18 cellular contexts compared by ENCODE assay signal in genomic region chr14:58133739-58134138, GRCh38. TPM values are rescaled to one million over a fixed set of nuclear protein-coding genes. Genes with fewer than 3 reads are reported as not detected.
DNase-seq lines count a peak whose midpoint lies in the region; ATAC-seq and TF ChIP-seq lines count a peak whose summit lies in the region.
"Had no signal": no experiment of that assay in that cellular context is flagged by ENCODE, and none has a peak within 500 bp of the region (broad histone marks: within the 10 kb centered on the region; RNA-seq: fewer than 3 reads in every experiment).

No MANE protein-coding gene starts in this region.

- no peak overlapping the region for H2AK5ac ChIP-seq in neuronal stem cell (ENCODE audit: low read depth, low read length)

- ATAC-seq in Right ventricle myocardium inferior = no peak
- ATAC-seq: activated naive CD4-positive, alpha-beta T cell treated with anti-CD3 and anti-CD28 coated beads, Interleukin-2, amount 50 U/mL, for 72 hours; stimulated activated memory B cell treated with anti-CD40 and anti-IgM and Interleukin-4, amounts not matched to agents 10 μg/mL and 1 μg/mL and 100 μg/mL, for 72 hours had no signal

- peaks cover 6 to 32% of the 10 kb centered on the region in 2 donors for H3K36me3 ChIP-seq in neuronal stem cell (replicated peaks in 1 of 2; ENCODE audit: control insufficient read depth in 2 of 2, insufficient read depth in 2 of 2, low read length in 2 of 2)
- H3K36me3 ChIP-seq: neutrophil, upper lobe of left lung had no signal

- H3K4me1 ChIP-seq in neuronal stem cell (ENCODE audit: control insufficient read depth in 2 of 2, insufficient read depth in 1 of 2, low read depth in 1 of 2, low read length in 2 of 2) = no peaks in the 10 kb centered on the region
- H3K4me1 ChIP-seq: upper lobe of left lung had no signal

- no peak overlapping the region for H3K23ac ChIP-seq in neuronal stem cell (ENCODE audit: low read depth, low read length, poor library complexity)

- WGBS in neuronal stem cell (ENCODE audit: extremely low coverage in 2 of 2, insufficient read length in 2 of 2, insufficient replicate concordance in 1 of 2), 2 donors = no CpG with 5 or more reads among the region's 1 CpG

- no peak overlapping the region for H2BK120ac ChIP-seq in neuronal stem cell (ENCODE audit: low read depth, low read length)

- H3K27me3 ChIP-seq in neuronal stem cell (ENCODE audit: control insufficient read depth in 3 of 3, insufficient read depth in 3 of 3, low read depth in 1 of 3, low read length in 3 of 3) = no peaks in the 10 kb centered on the region
- H3K27me3 ChIP-seq: esophagus muscularis mucosa, neutrophil, upper lobe of left lung had no signal

- H2BK15ac ChIP-seq in neuronal stem cell (ENCODE audit: low read length) = no peak overlapping the region

- H3K4ac ChIP-seq in neuronal stem cell (ENCODE audit: low read length) = no peak overlapping the region

- no peak overlapping the region for H3K27ac ChIP-seq in neuronal stem cell (replicated peaks; ENCODE audit: low read length)
- H3K27ac ChIP-seq: esophagus muscularis mucosa, neutrophil, upper lobe of left lung had no signal

- peak; percentile 49 for DNase-seq in H4 (ENCODE audit: low spot score)
- peak; percentile 3 for DNase-seq in RPMI7951 (ENCODE audit: low read depth)
- DNase-seq in fibroblast of mammary gland (ENCODE audit: low read depth) = peak; percentile 59
- DNase-seq in renal cortical epithelial cell (ENCODE audit: low read depth) = peak; percentile 70
- DNase-seq in CD1c-positive myeloid dendritic cell (ENCODE audit: extremely low spot score) = no peak
- no peak for DNase-seq in neuronal stem cell (ENCODE audit: low spot score)
- DNase-seq in Right ventricle myocardium inferior (ENCODE audit: missing footprints) = no peak
- DNase-seq: activated CD4-positive, alpha-beta T cell treated with anti-CD3 and anti-CD28 coated beads for 1 hour; activated CD8-positive, alpha-beta memory T cell treated with anti-CD3 and anti-CD28 coated beads, Interleukin-2, amount 50 U/mL, for 48 hours; COR-L47; KG1; NCI-H1930; T-helper 2 cell; upper lobe of left lung had no signal

- H3K4me2 ChIP-seq in neuronal stem cell (ENCODE audit: insufficient read depth, low read length, poor library complexity, severe bottlenecking) = no peak overlapping the region

- no peak overlapping the region for H3K14ac ChIP-seq in neuronal stem cell (ENCODE audit: low read length)

- H3K9ac ChIP-seq in neuronal stem cell (ENCODE audit: low read depth, low read length, poor library complexity) = no peak overlapping the region

- intact Hi-C loops in Right ventricle myocardium inferior (cut with DNase I) = no loop called here

- no peak overlapping the region for H4K8ac ChIP-seq in neuronal stem cell (ENCODE audit: low read depth, low read length)

- H3K4me3 ChIP-seq in fibroblast of mammary gland (ENCODE audit: control insufficient read depth, low read depth, low read length) = no peak overlapping the region
- no peak overlapping the region for H3K4me3 ChIP-seq in neuronal stem cell (ENCODE audit: low read length in 2 of 2)
- H3K4me3 ChIP-seq: esophagus muscularis mucosa, upper lobe of left lung had no signal

- no peak overlapping the region for H2BK5ac ChIP-seq in neuronal stem cell (ENCODE audit: low read length)

- H4K91ac ChIP-seq in neuronal stem cell (ENCODE audit: low read depth, low read length, poor library complexity) = no peak overlapping the region

- no peak overlapping the region for H2BK12ac ChIP-seq in neuronal stem cell (ENCODE audit: low read length)

- no peak overlapping the region for H2AFZ ChIP-seq in neuronal stem cell (ENCODE audit: low read length)

- no peak overlapping the region for H3K18ac ChIP-seq in neuronal stem cell (ENCODE audit: low read length)

- no peak for TF ChIP-seq CTCF in fibroblast of mammary gland (conservative IDR thresholded peaks at IDR 0.05; ENCODE audit: control insufficient read depth, insufficient read depth, low read depth, low read length)

- no peaks in the 10 kb centered on the region for H3K9me3 ChIP-seq in neuronal stem cell (replicated peaks in 1 of 2; ENCODE audit: control insufficient read depth in 2 of 2, insufficient read depth in 1 of 2, low read depth in 1 of 2, low read length in 2 of 2)
- H3K9me3 ChIP-seq: esophagus muscularis mucosa, neutrophil, upper lobe of left lung had no signal

- H3K79me1 ChIP-seq in neuronal stem cell (ENCODE audit: low read depth, low read length) = no peaks in the 10 kb centered on the region

RNA-seq across cellular contexts. Expression of gene ARMH4, which starts 18.3 kb away (rescaled TPM):
- 0.90 and 1.7 TPM in 2 replicates for total RNA-seq in H4 (2014; rRNA removed; shearing (Covaris generic))
- 1.3 and 1.8 TPM in 2 replicates for total RNA-seq in RPMI7951 (2014; rRNA removed; shearing (Covaris generic))
- total RNA-seq in renal cortical epithelial cell (8.0 and 16.2 TPM in 2 replicates), Right ventricle myocardium inferior (5.5 TPM)
- 17.6 TPM for polyA plus RNA-seq in neuronal stem cell (2013, experiment 1 of 2)
- polyA plus RNA-seq in neuronal stem cell (2013, experiment 2 of 2) = 18.7 TPM

Comparison
In these comparisons a context has a peak if more than half of its experiments do, and no peak if none do; other contexts are left out.
1. DNase-seq: peak in H4 (single experiment), RPMI7951 (single experiment), fibroblast of mammary gland (single experiment) and renal cortical epithelial cell (single experiment); none in CD1c-positive myeloid dendritic cell (single experiment), neuronal stem cell (single experiment) and Right ventricle myocardium inferior (single experiment).